Comparison of ENCODE assay signal across 26 cellular contexts in the genomic region with DNA sequence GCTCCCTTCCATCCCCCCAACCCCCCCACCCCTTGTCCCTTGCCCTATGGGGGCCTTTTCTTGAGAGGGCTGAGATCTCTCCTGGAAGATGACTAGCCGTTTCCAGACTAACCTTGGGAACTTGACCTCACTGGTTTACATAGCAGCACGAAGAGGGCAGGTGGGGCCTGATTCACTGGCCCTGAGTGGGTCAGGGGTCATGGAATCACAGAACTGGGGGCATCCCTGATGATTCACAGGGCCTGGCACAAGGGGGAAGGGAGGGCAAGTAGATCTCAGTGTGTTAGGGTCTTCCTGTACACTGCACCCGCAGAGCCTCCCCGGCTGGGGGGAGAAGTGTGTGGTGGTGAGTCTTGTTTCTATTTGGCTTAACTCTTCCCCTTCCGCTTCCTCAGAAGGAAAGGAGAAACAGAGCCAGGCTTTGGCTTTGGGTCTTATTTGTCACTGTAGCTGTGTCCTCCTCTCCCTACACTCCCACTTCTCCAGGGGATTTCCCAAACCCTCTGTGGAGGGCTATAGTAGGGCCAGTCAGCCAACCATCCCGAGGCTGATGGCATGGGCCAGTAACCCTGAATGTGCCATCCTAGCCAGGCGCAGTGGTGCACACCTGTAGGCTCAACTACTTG. TPM values are rescaled to one million over a fixed set of nuclear protein-coding genes. Genes with fewer than 3 reads are reported as not detected.
DNase-seq lines count a peak whose midpoint lies in the region; ATAC-seq, FAIRE-seq and TF ChIP-seq lines count a peak whose summit lies in the region.
"Had no signal": no experiment of that assay in that cellular context is flagged by ENCODE, and none has a peak within 500 bp of the region (broad histone marks: within the 10 kb centered on the region; RNA-seq: fewer than 3 reads in every experiment).

No MANE protein-coding gene starts in this region.

- H3K9me3 ChIP-seq in HepG2 (ENCODE audit: low read length): no peaks in the 10 kb centered on the region
- no peaks in the 10 kb centered on the region for H3K9me3 ChIP-seq in right lobe of liver
- no peaks in the 10 kb centered on the region for H3K9me3 ChIP-seq in mucosa of descending colon
- H3K9me3 ChIP-seq: heart right ventricle, right atrium auricular region, upper lobe of right lung had no signal

- peaks cover 3% of the 10 kb centered on the region for H4K20me1 ChIP-seq in HepG2 (ENCODE audit: insufficient read depth, low read length)

- no peak overlapping the region for H2AFZ ChIP-seq in HepG2 (ENCODE audit: low read length)

- no peaks in the 10 kb centered on the region for H3K9me3 Mint-ChIP-seq in activated B cell treated with CpG ODN at 0.5 μM for 24 hours
- no peaks in the 10 kb centered on the region for H3K9me3 Mint-ChIP-seq in stimulated activated naive CD8-positive, alpha-beta T cell treated with anti-CD3 and anti-CD28 coated beads, Interleukin-15, amount 100 ng/mL, for 72 hours
- H3K9me3 Mint-ChIP-seq: IgD-negative memory B cell; T-helper 1 cell treated with Interleukin-12 subunit alpha and Interleukin-12 subunit beta and Interleukin-4 antibody, amounts not matched to agents 30 μg/mL and 1 μg/mL, for 36 hours had no signal

- FAIRE-seq in HepG2 (lab: Jason Lieb, UNC): no peak
- FAIRE-seq: keratinocyte had no signal

- H3K27ac Mint-ChIP-seq in activated B cell treated with CpG ODN at 0.5 μM for 24 hours: peak overlapping the region; percentile 24
- H3K27ac Mint-ChIP-seq in stimulated activated naive CD8-positive, alpha-beta T cell treated with anti-CD3 and anti-CD28 coated beads, Interleukin-15, amount 100 ng/mL, for 72 hours: peak overlapping the region; percentile 55 to 88
- H3K27ac Mint-ChIP-seq: IgD-negative memory B cell; T-helper 1 cell treated with Interleukin-12 subunit alpha and Interleukin-12 subunit beta and Interleukin-4 antibody, amounts not matched to agents 30 μg/mL and 1 μg/mL, for 36 hours had no signal

- no peak overlapping the region for H3K9ac ChIP-seq in HepG2 (ENCODE audit: insufficient read depth, low read depth, low read length)

- H3K79me2 ChIP-seq in HepG2 (ENCODE audit: insufficient read depth, low read length): peaks cover 60% of the 10 kb centered on the region

- H3K36me3 ChIP-seq in HepG2 (replicated peaks in 1 of 2; ENCODE audit: control insufficient read depth in 1 of 2, insufficient read depth in 2 of 2, low read length in 2 of 2) (peaks cover 0 to 2% of the 10 kb centered on the region in 2 experiments; a peak in 2 of 5 replicates), right lobe of liver (no peaks in the 10 kb centered on the region), mucosa of descending colon (ENCODE audit: low read depth) (no peaks in the 10 kb centered on the region)
- H3K36me3 ChIP-seq: heart right ventricle, right atrium auricular region, upper lobe of right lung had no signal

- peaks cover 77% of the 10 kb centered on the region for H3K4me1 Mint-ChIP-seq in activated B cell treated with CpG ODN at 0.5 μM for 24 hours
- peaks cover 92% of the 10 kb centered on the region for H3K4me1 Mint-ChIP-seq in stimulated activated naive CD8-positive, alpha-beta T cell treated with anti-CD3 and anti-CD28 coated beads, Interleukin-15, amount 100 ng/mL, for 72 hours

- POLR2A ChIA-PET in HepG2 (lab: Yijun Ruan, JAX): no interaction called here
- POLR2A ChIA-PET in activated B cell treated with CpG ODN at 0.5 μM for 24 hours (lab: Charles Lee): no interaction called here

- no peak overlapping the region for H3K4me2 ChIP-seq in HepG2 (ENCODE audit: low read depth, low read length)

- no peak for TF ChIP-seq RAD21 in HepG2 (CRISPR knock-in tag; IDR thresholded peaks at IDR 0.05)

- DNase-seq in HepG2 (ENCODE audit: low spot score): no peak
- DNase-seq in right lobe of liver: no peak
- DNase-seq in activated B cell treated with CpG ODN at 0.5 μM for 24 hours: no peak
- peak; percentile 27 for DNase-seq in glomerular visceral epithelial cell (ENCODE audit: extremely low spot score)
- no peak for DNase-seq in stimulated activated naive CD8-positive, alpha-beta T cell treated with anti-CD3 and anti-CD28 coated beads, Interleukin-15, amount 100 ng/mL, for 72 hours
- no peak for DNase-seq in A172 (ENCODE audit: low spot score)
- DNase-seq in mucosa of descending colon: no peak
- no peak for DNase-seq in superior temporal gyrus (ENCODE audit: extremely low spot score)
- DNase-seq: ACHN; cerebellar nuclear complex; EL; H7; heart right ventricle; NCI-H2081; SIG-M5; stimulated activated naive CD4-positive, alpha-beta T cell; upper lobe of right lung; WERI-Rb-1 had no signal

- peaks cover 68% of the 10 kb centered on the region for H3K4me1 ChIP-seq in HepG2 (ENCODE audit: insufficient read depth, low read length)
- H3K4me1 ChIP-seq in right lobe of liver: peaks cover 0 to 17% (median 7%) of the 10 kb centered on the region in 4 donors
- H3K4me1 ChIP-seq in mucosa of descending colon (ENCODE audit: low read depth): peaks cover 30% of the 10 kb centered on the region

- CTCF ChIA-PET in HepG2 (lab: Yijun Ruan, JAX; ENCODE audit: low intra/inter-chr PET ratio, low total read pairs) (no interaction called here), activated B cell treated with CpG ODN at 0.5 μM for 24 hours (lab: Charles Lee) (interaction anchor here (0.7 to 1.5 kb wide), 2 partner anchors 17 to 19 kb away, joined by 3 to 4 read pairs; no protein-coding TSS in a partner anchor)

- H3K36me3 Mint-ChIP-seq in activated B cell treated with CpG ODN at 0.5 μM for 24 hours (ENCODE audit: low read depth): peaks cover 13% of the 10 kb centered on the region

- no peaks in the 10 kb centered on the region; a peak in 1 of 5 replicates for H3K27me3 ChIP-seq in HepG2 (ENCODE audit: control insufficient read depth in 1 of 2, insufficient read depth in 2 of 2, low read length in 2 of 2)
- H3K27me3 ChIP-seq in right lobe of liver: no peaks in the 10 kb centered on the region
- H3K27me3 ChIP-seq: heart right ventricle, right atrium auricular region, upper lobe of right lung had no signal

- H3K4me3 ChIP-seq in HepG2 (replicated peaks in 1 of 3; ENCODE audit: insufficient read depth in 1 of 3, low read depth in 2 of 3, low read length in 3 of 3) (no peak overlapping the region), right lobe of liver (no peak overlapping the region), mucosa of descending colon (no peak overlapping the region)
- H3K4me3 ChIP-seq: heart right ventricle, right atrium auricular region, upper lobe of right lung had no signal

- no TSS peak for BruUV-seq in HepG2 (replicated peaks; lab: Mats Ljungman, UMichigan)

- TF ChIP-seq POLR2A in HepG2 (IDR thresholded peaks at IDR 0.05; ENCODE audit: insufficient read depth in 1 of 2, low read depth in 2 of 2, low read length in 2 of 2) (no peak), right lobe of liver (IDR thresholded peaks at IDR 0.05) (no peak)

- intact Hi-C loops in HepG2 (cut with micrococcal nuclease; ENCODE audit: unreplicated experiment): no loop called here
- intact Hi-C loops in right lobe of liver (cut with DNase I): no loop called here
- intact Hi-C loops in activated B cell treated with CpG ODN at 0.5 μM for 24 hours (cut with micrococcal nuclease): no loop called here
- intact Hi-C loops in mucosa of descending colon (cut with DNase I, micrococcal nuclease): no loop called here

- no peak overlapping the region for H3K27ac ChIP-seq in HepG2 (ENCODE audit: extremely low read length, insufficient read depth, low read length)
- no peak overlapping the region for H3K27ac ChIP-seq in right lobe of liver
- H3K27ac ChIP-seq: HL-60, right atrium auricular region, upper lobe of right lung, WERI-Rb-1 had no signal

- in situ Hi-C loops in HepG2 (cut with HindIII; ENCODE audit: extremely low pct_ligation_motif_present, low pct_unique_long_range_greater_than_20kb): no loop called here

- ATAC-seq in HepG2 (no peak), right lobe of liver (no peak), activated B cell treated with CpG ODN at 0.5 μM for 24 hours (ENCODE audit: low read depth) (no peak), mucosa of descending colon (no peak)
- no peak for ATAC-seq in stimulated activated naive CD8-positive, alpha-beta T cell treated with anti-CD3 and anti-CD28 coated beads, Interleukin-15, amount 100 ng/mL, for 72 hours
- ATAC-seq: heart right ventricle, upper lobe of right lung had no signal

- no peaks in the 10 kb centered on the region for H3K27me3 Mint-ChIP-seq in activated B cell treated with CpG ODN at 0.5 μM for 24 hours
- no peaks in the 10 kb centered on the region for H3K27me3 Mint-ChIP-seq in stimulated activated naive CD8-positive, alpha-beta T cell treated with anti-CD3 and anti-CD28 coated beads, Interleukin-15, amount 100 ng/mL, for 72 hours
- H3K27me3 Mint-ChIP-seq: IgD-negative memory B cell had no signal

- TF ChIP-seq EP300 in HepG2 (IDR thresholded peaks at IDR 0.05; ENCODE audit: low read depth in 2 of 2, low read length in 2 of 2): no peak
- TF ChIP-seq EP300 in HepG2 (CRISPR knock-in tag; IDR thresholded peaks at IDR 0.05; ENCODE audit: borderline replicate concordance): no peak

- 74% methylated on average over 7 of the region's 7 CpGs for WGBS in HepG2 (ENCODE audit: low lambda C conversion rate)
- WGBS in right lobe of liver (ENCODE audit: insufficient coverage, low coverage, low lambda C conversion rate, missing lambda C conversion rate): 32% methylated on average over 5 of the region's 7 CpGs

- TF ChIP-seq CTCF in HepG2 (CRISPR knock-in tag; IDR thresholded peaks at IDR 0.05) (no peak), right lobe of liver (IDR thresholded peaks at IDR 0.05) (no peak), activated B cell treated with CpG ODN at 0.5 μM for 24 hours (IDR thresholded peaks at IDR 0.05) (no peak), mucosa of descending colon (IDR thresholded peaks at IDR 0.05) (no peak)

- H3K4me3 Mint-ChIP-seq in activated B cell treated with CpG ODN at 0.5 μM for 24 hours: no peak overlapping the region
- H3K4me3 Mint-ChIP-seq in stimulated activated naive CD8-positive, alpha-beta T cell treated with anti-CD3 and anti-CD28 coated beads, Interleukin-15, amount 100 ng/mL, for 72 hours: peak overlapping the region; percentile 29 to 48
- H3K4me3 Mint-ChIP-seq: T-helper 1 cell treated with Interleukin-12 subunit alpha and Interleukin-12 subunit beta and Interleukin-4 antibody, amounts not matched to agents 30 μg/mL and 1 μg/mL, for 36 hours had no signal

RNA-seq across cellular contexts. Expression of gene STARD3, which starts 3.7 kb away (rescaled TPM):
- total RNA-seq in HepG2 (2016; rRNA removed; fragmentation: Illumina TruSeq; extraction: Trizol) (17.2 and 34.6 TPM in 2 replicates), right lobe of liver (10 to 100 TPM; 24.3 to 49.8 (median 28.0) TPM), activated B cell treated with CpG ODN at 0.5 μM for 24 hours (51.8 and 58.2 TPM in 2 replicates), mucosa of descending colon (10 to 100 TPM; 36.1 to 58.8 (median 57.6) TPM)
- 10.9 and 18.7 TPM in 2 replicates for total RNA-seq in HepG2 (2016; cell fraction: cytosol; rRNA removed; fragmentation: Illumina TruSeq; extraction: Trizol; ENCODE audit: low read depth)
- 16.7 and 36.4 TPM in 2 replicates for total RNA-seq in HepG2 (2016; cell fraction: insoluble cytoplasmic fraction; rRNA removed; fragmentation: Illumina TruSeq; extraction: Trizol)
- 28.2 and 28.3 TPM in 2 replicates for total RNA-seq in HepG2 (2016; cell fraction: membrane; rRNA removed; fragmentation: Illumina TruSeq; extraction: Trizol)
- total RNA-seq in HepG2 (2016; cell fraction: nucleus; rRNA removed; fragmentation: Illumina TruSeq; extraction: Trizol): 38.6 and 39.3 TPM in 2 replicates
- polyA plus RNA-seq in HepG2 (2011; rRNA removed): 100 and 114 TPM in 2 replicates
- polyA plus RNA-seq in HepG2 (2011; cell fraction: cytosol; rRNA removed): 87.6 and 94.1 TPM in 2 replicates
- polyA plus RNA-seq in HepG2 (2011; cell fraction: nucleus; rRNA removed): 583 and 640 TPM in 2 replicates
- 57.3 and 69.8 TPM in 2 replicates for polyA plus RNA-seq in HepG2 (2012)
- polyA plus RNA-seq in HepG2 (2016; cell fraction: cytosol; fragmentation: Illumina TruSeq; extraction: Trizol; ENCODE audit: low read depth): 16.8 and 21.4 TPM in 2 replicates
- 23.0 and 23.7 TPM in 2 replicates for polyA plus RNA-seq in HepG2 (2016; cell fraction: insoluble cytoplasmic fraction; fragmentation: Illumina TruSeq; extraction: Trizol; ENCODE audit: low read depth)
- polyA plus RNA-seq in HepG2 (2016; cell fraction: membrane; fragmentation: Illumina TruSeq; extraction: Trizol; ENCODE audit: low read depth): 28.2 and 28.4 TPM in 2 replicates
- 96.9 and 102 TPM in 2 replicates for polyA plus RNA-seq in HepG2 (2016; cell fraction: nucleus; fragmentation: Illumina TruSeq; extraction: Trizol; ENCODE audit: insufficient read depth, low read depth)
- 98.5 and 179 TPM in 2 replicates for polyA minus RNA-seq in HepG2 (2011; rRNA and poly(A)+ RNA removed; ENCODE audit: low replicate concordance)
- polyA minus RNA-seq in HepG2 (2011; cell fraction: cytosol; rRNA and poly(A)+ RNA removed): 38.4 and 57.6 TPM in 2 replicates
- polyA minus RNA-seq in HepG2 (2011; cell fraction: nucleus; rRNA and poly(A)+ RNA removed): 71.6 and 80.1 TPM in 2 replicates
- 35.1 and 42.9 TPM in 2 replicates for total RNA-seq in A172 (2014; rRNA removed; shearing (Covaris generic))

RNA-seq across cellular contexts. Expression of gene PPP1R1B, which starts 13.9 kb away (rescaled TPM):
- total RNA-seq in HepG2 (2016; rRNA removed; fragmentation: Illumina TruSeq; extraction: Trizol) (not detected in 2 replicates), right lobe of liver (under 1 TPM in 1 of 6 experiments, not detected in 5; 0.46 TPM), activated B cell treated with CpG ODN at 0.5 μM for 24 hours (not detected in 2 replicates), mucosa of descending colon (100 to 1,000 TPM; 108 to 362 (median 356) TPM)
- not detected in 2 replicates for total RNA-seq in HepG2 (2016; cell fraction: cytosol; rRNA removed; fragmentation: Illumina TruSeq; extraction: Trizol; ENCODE audit: low read depth)
- not detected in 2 replicates for total RNA-seq in HepG2 (2016; cell fraction: insoluble cytoplasmic fraction; rRNA removed; fragmentation: Illumina TruSeq; extraction: Trizol)
- total RNA-seq in HepG2 (2016; cell fraction: membrane; rRNA removed; fragmentation: Illumina TruSeq; extraction: Trizol): not detected in 2 replicates
- not detected in 2 replicates for total RNA-seq in HepG2 (2016; cell fraction: nucleus; rRNA removed; fragmentation: Illumina TruSeq; extraction: Trizol)
- polyA plus RNA-seq in HepG2 (2011; rRNA removed): 0.08 and 0.18 TPM in 2 replicates
- 0.04 and 0.05 TPM in 2 replicates for polyA plus RNA-seq in HepG2 (2011; cell fraction: cytosol; rRNA removed)
- polyA plus RNA-seq in HepG2 (2011; cell fraction: nucleus; rRNA removed): not detected in 2 replicates
- polyA plus RNA-seq in HepG2 (2012): not detected in 2 replicates
- not detected in 2 replicates for polyA plus RNA-seq in HepG2 (2016; cell fraction: cytosol; fragmentation: Illumina TruSeq; extraction: Trizol; ENCODE audit: low read depth)
- polyA plus RNA-seq in HepG2 (2016; cell fraction: insoluble cytoplasmic fraction; fragmentation: Illumina TruSeq; extraction: Trizol; ENCODE audit: low read depth): not detected in 2 replicates
- not detected in 2 replicates for polyA plus RNA-seq in HepG2 (2016; cell fraction: membrane; fragmentation: Illumina TruSeq; extraction: Trizol; ENCODE audit: low read depth)
- polyA plus RNA-seq in HepG2 (2016; cell fraction: nucleus; fragmentation: Illumina TruSeq; extraction: Trizol; ENCODE audit: insufficient read depth, low read depth): not detected in 2 replicates
- polyA minus RNA-seq in HepG2 (2011; rRNA and poly(A)+ RNA removed; ENCODE audit: low replicate concordance): not detected in 2 replicates
- not detected in 2 replicates for polyA minus RNA-seq in HepG2 (2011; cell fraction: cytosol; rRNA and poly(A)+ RNA removed)
- not detected in 2 replicates for polyA minus RNA-seq in HepG2 (2011; cell fraction: nucleus; rRNA and poly(A)+ RNA removed)
- total RNA-seq in A172 (2014; rRNA removed; shearing (Covaris generic)): not detected in 2 replicates
- total RNA-seq: osteoblast had no signal
- polyA plus RNA-seq: IgD-negative memory B cell had no signal

RNA-seq across cellular contexts. Expression of gene TCAP, which starts 24.5 kb away (rescaled TPM):
- total RNA-seq in HepG2 (2016; rRNA removed; fragmentation: Illumina TruSeq; extraction: Trizol): 0.14 and 0.24 TPM in 2 replicates
- not detected in 2 replicates for total RNA-seq in HepG2 (2016; cell fraction: cytosol; rRNA removed; fragmentation: Illumina TruSeq; extraction: Trizol; ENCODE audit: low read depth)
- 0.26 TPM in 1 of 2 replicates, not detected in the other for total RNA-seq in HepG2 (2016; cell fraction: insoluble cytoplasmic fraction; rRNA removed; fragmentation: Illumina TruSeq; extraction: Trizol)
- 0.06 TPM in 1 of 2 replicates, not detected in the other for total RNA-seq in HepG2 (2016; cell fraction: membrane; rRNA removed; fragmentation: Illumina TruSeq; extraction: Trizol)
- total RNA-seq in HepG2 (2016; cell fraction: nucleus; rRNA removed; fragmentation: Illumina TruSeq; extraction: Trizol): 0.56 and 0.84 TPM in 2 replicates
- polyA plus RNA-seq in HepG2 (2011; rRNA removed): 0.65 and 0.84 TPM in 2 replicates
- polyA plus RNA-seq in HepG2 (2011; cell fraction: cytosol; rRNA removed): 0.15 and 0.35 TPM in 2 replicates
- polyA plus RNA-seq in HepG2 (2011; cell fraction: nucleus; rRNA removed): 6.0 and 8.8 TPM in 2 replicates
- polyA plus RNA-seq in HepG2 (2012): 0.43 and 2.1 TPM in 2 replicates
- not detected in 2 replicates for polyA plus RNA-seq in HepG2 (2016; cell fraction: cytosol; fragmentation: Illumina TruSeq; extraction: Trizol; ENCODE audit: low read depth)
- 0.19 TPM in 1 of 2 replicates, not detected in the other for polyA plus RNA-seq in HepG2 (2016; cell fraction: insoluble cytoplasmic fraction; fragmentation: Illumina TruSeq; extraction: Trizol; ENCODE audit: low read depth)
- not detected in 2 replicates for polyA plus RNA-seq in HepG2 (2016; cell fraction: membrane; fragmentation: Illumina TruSeq; extraction: Trizol; ENCODE audit: low read depth)
- 0.51 and 0.85 TPM in 2 replicates for polyA plus RNA-seq in HepG2 (2016; cell fraction: nucleus; fragmentation: Illumina TruSeq; extraction: Trizol; ENCODE audit: insufficient read depth, low read depth)
- polyA minus RNA-seq in HepG2 (2011; rRNA and poly(A)+ RNA removed; ENCODE audit: low replicate concordance): 2.2 and 2.6 TPM in 2 replicates
- polyA minus RNA-seq in HepG2 (2011; cell fraction: cytosol; rRNA and poly(A)+ RNA removed): not detected in 2 replicates
- 3.0 and 4.0 TPM in 2 replicates for polyA minus RNA-seq in HepG2 (2011; cell fraction: nucleus; rRNA and poly(A)+ RNA removed)
- 1 to 10 TPM in 4 of 6 experiments, under 1 TPM in 2; 0.49 to 4.3 (median 1.1) TPM for total RNA-seq in right lobe of liver
- 2.1 and 2.3 TPM in 2 replicates for total RNA-seq in activated B cell treated with CpG ODN at 0.5 μM for 24 hours
- 0.19 and 0.26 TPM in 2 replicates for total RNA-seq in A172 (2014; rRNA removed; shearing (Covaris generic))
- 1 to 10 TPM in 2 of 3 donors, under 1 TPM in 1; 0.96 to 3.4 (median 1.5) TPM for total RNA-seq in mucosa of descending colon
- polyA plus RNA-seq: IgD-negative memory B cell had no signal

RNA-seq across cellular contexts. Expression of gene PNMT, which starts 27.6 kb away (rescaled TPM):
- not detected in 2 replicates for total RNA-seq in HepG2 (2016; rRNA removed; fragmentation: Illumina TruSeq; extraction: Trizol)
- total RNA-seq in HepG2 (2016; cell fraction: cytosol; rRNA removed; fragmentation: Illumina TruSeq; extraction: Trizol; ENCODE audit: low read depth): not detected in 2 replicates
- not detected in 2 replicates for total RNA-seq in HepG2 (2016; cell fraction: insoluble cytoplasmic fraction; rRNA removed; fragmentation: Illumina TruSeq; extraction: Trizol)
- total RNA-seq in HepG2 (2016; cell fraction: membrane; rRNA removed; fragmentation: Illumina TruSeq; extraction: Trizol): 0.17 TPM in 1 of 2 replicates, not detected in the other
- not detected in 2 replicates for total RNA-seq in HepG2 (2016; cell fraction: nucleus; rRNA removed; fragmentation: Illumina TruSeq; extraction: Trizol)
- polyA plus RNA-seq in HepG2 (2011; rRNA removed): 0.22 and 0.25 TPM in 2 replicates
- polyA plus RNA-seq in HepG2 (2011; cell fraction: cytosol; rRNA removed): 0.08 and 0.13 TPM in 2 replicates
- 0.56 and 0.71 TPM in 2 replicates for polyA plus RNA-seq in HepG2 (2011; cell fraction: nucleus; rRNA removed)
- polyA plus RNA-seq in HepG2 (2012): 0.31 TPM in 1 of 2 replicates, not detected in the other
- 0.11 TPM in 1 of 2 replicates, not detected in the other for polyA plus RNA-seq in HepG2 (2016; cell fraction: cytosol; fragmentation: Illumina TruSeq; extraction: Trizol; ENCODE audit: low read depth)
- polyA plus RNA-seq in HepG2 (2016; cell fraction: insoluble cytoplasmic fraction; fragmentation: Illumina TruSeq; extraction: Trizol; ENCODE audit: low read depth): not detected in 2 replicates
- 0.15 TPM in 1 of 2 replicates, not detected in the other for polyA plus RNA-seq in HepG2 (2016; cell fraction: membrane; fragmentation: Illumina TruSeq; extraction: Trizol; ENCODE audit: low read depth)
- not detected in 2 replicates for polyA plus RNA-seq in HepG2 (2016; cell fraction: nucleus; fragmentation: Illumina TruSeq; extraction: Trizol; ENCODE audit: insufficient read depth, low read depth)
- polyA minus RNA-seq in HepG2 (2011; rRNA and poly(A)+ RNA removed; ENCODE audit: low replicate concordance): not detected in 2 replicates
- polyA minus RNA-seq in HepG2 (2011; cell fraction: cytosol; rRNA and poly(A)+ RNA removed): not detected in 2 replicates
- not detected in 2 replicates for polyA minus RNA-seq in HepG2 (2011; cell fraction: nucleus; rRNA and poly(A)+ RNA removed)
- under 1 TPM in 2 of 6 experiments, not detected in 4; 0.37 TPM for total RNA-seq in right lobe of liver
- not detected in 2 replicates for total RNA-seq in activated B cell treated with CpG ODN at 0.5 μM for 24 hours
- not detected in 2 replicates for total RNA-seq in A172 (2014; rRNA removed; shearing (Covaris generic))
- 1 to 10 TPM in 2 of 3 donors, under 1 TPM in 1; 0.23 to 2.0 (median 1.5) TPM for total RNA-seq in mucosa of descending colon
- total RNA-seq: NCI-H460, osteoblast had no signal
- polyA plus RNA-seq: IgD-negative memory B cell, keratinocyte had no signal

RNA-seq across cellular contexts. Expression of gene NEUROD2, which starts 32.9 kb away (rescaled TPM):
- not detected in 2 replicates for total RNA-seq in HepG2 (2016; rRNA removed; fragmentation: Illumina TruSeq; extraction: Trizol)
- not detected in 2 replicates for total RNA-seq in HepG2 (2016; cell fraction: cytosol; rRNA removed; fragmentation: Illumina TruSeq; extraction: Trizol; ENCODE audit: low read depth)
- not detected in 2 replicates for total RNA-seq in HepG2 (2016; cell fraction: insoluble cytoplasmic fraction; rRNA removed; fragmentation: Illumina TruSeq; extraction: Trizol)
- not detected in 2 replicates for total RNA-seq in HepG2 (2016; cell fraction: membrane; rRNA removed; fragmentation: Illumina TruSeq; extraction: Trizol)
- not detected in 2 replicates for total RNA-seq in HepG2 (2016; cell fraction: nucleus; rRNA removed; fragmentation: Illumina TruSeq; extraction: Trizol)
- polyA plus RNA-seq in HepG2 (2011; rRNA removed): not detected in 2 replicates
- not detected in 2 replicates for polyA plus RNA-seq in HepG2 (2011; cell fraction: cytosol; rRNA removed)
- polyA plus RNA-seq in HepG2 (2011; cell fraction: nucleus; rRNA removed): not detected in 2 replicates
- polyA plus RNA-seq in HepG2 (2012): not detected in 2 replicates
- polyA plus RNA-seq in HepG2 (2016; cell fraction: cytosol; fragmentation: Illumina TruSeq; extraction: Trizol; ENCODE audit: low read depth): not detected in 2 replicates
- not detected in 2 replicates for polyA plus RNA-seq in HepG2 (2016; cell fraction: insoluble cytoplasmic fraction; fragmentation: Illumina TruSeq; extraction: Trizol; ENCODE audit: low read depth)
- not detected in 2 replicates for polyA plus RNA-seq in HepG2 (2016; cell fraction: membrane; fragmentation: Illumina TruSeq; extraction: Trizol; ENCODE audit: low read depth)
- polyA plus RNA-seq in HepG2 (2016; cell fraction: nucleus; fragmentation: Illumina TruSeq; extraction: Trizol; ENCODE audit: insufficient read depth, low read depth): not detected in 2 replicates
- not detected in 2 replicates for polyA minus RNA-seq in HepG2 (2011; rRNA and poly(A)+ RNA removed; ENCODE audit: low replicate concordance)
- polyA minus RNA-seq in HepG2 (2011; cell fraction: cytosol; rRNA and poly(A)+ RNA removed): not detected in 2 replicates
- polyA minus RNA-seq in HepG2 (2011; cell fraction: nucleus; rRNA and poly(A)+ RNA removed): not detected in 2 replicates
- total RNA-seq in right lobe of liver: not detected
- 0.02 TPM in 1 of 2 replicates, not detected in the other for total RNA-seq in activated B cell treated with CpG ODN at 0.5 μM for 24 hours
- not detected in 2 replicates for total RNA-seq in A172 (2014; rRNA removed; shearing (Covaris generic))
- under 1 TPM in 1 of 3 donors, not detected in 2; 0.05 TPM for total RNA-seq in mucosa of descending colon
- total RNA-seq: H7, heart right ventricle, mesenteric fat pad, NCI-H460, osteoblast, right atrium auricular region, upper lobe of right lung had no signal
- polyA plus RNA-seq: heart right ventricle, IgD-negative memory B cell, keratinocyte had no signal

Comparison
In these comparisons a context has a peak if more than half of its experiments do, and no peak if none do; other contexts are left out.
1. RNA of gene PPP1R1B, which starts 13.9 kb away (total RNA-seq): 108 to 362 TPM in mucosa of descending colon; not detected in HepG2, 0.46 TPM in right lobe of liver, not detected in activated B cell treated with CpG ODN at 0.5 μM for 24 hours and not detected in A172; every median in the first group is over 10 times any median in the second.